Comparison of ENCODE assay signal across 31 cellular contexts in the genomic region with DNA sequence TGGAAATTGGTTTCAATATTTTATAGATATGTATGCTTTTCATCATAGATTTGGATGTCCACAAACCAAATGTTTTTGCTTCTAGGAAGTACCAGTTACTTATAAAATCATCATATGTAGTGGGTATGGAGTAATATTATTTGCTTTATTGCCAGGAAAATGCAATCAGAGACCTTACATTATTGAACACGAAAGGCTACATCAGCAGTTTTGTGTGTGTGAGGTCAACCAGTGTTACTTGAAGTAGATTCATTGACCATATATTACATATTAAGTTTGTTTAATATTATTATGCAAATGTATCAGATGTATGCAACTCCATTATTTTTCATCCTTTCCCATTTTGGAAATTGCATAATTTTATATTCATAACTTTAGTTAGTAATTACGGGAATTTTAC.
"Had no signal": no experiment of that assay in that cellular context is flagged by ENCODE, and none has a peak within 500 bp of the region (broad histone marks: within the 10 kb centered on the region; RNA-seq: fewer than 3 reads in every experiment).

No MANE protein-coding gene starts in this region.

- H3K36me3 Mint-ChIP-seq: natural killer cell; neural progenitor cell; stimulated activated memory B cell treated with anti-CD40 and anti-IgM and Interleukin-4, amounts not matched to agents 10 μg/mL and 1 μg/mL and 100 μg/mL, for 72 hours; type B pancreatic cell had no signal

- H3K27me3 ChIP-seq: neural progenitor cell, ovary, spleen, suprapubic skin, testis, tibial artery, transverse colon, upper lobe of right lung, uterus had no signal

- H3K79me2 ChIP-seq: parathyroid adenoma had no signal

- ATAC-seq: natural killer cell; psoas muscle; right cardiac atrium; sciatic nerve; stimulated activated memory B cell treated with anti-CD40 and anti-IgM and Interleukin-4, amounts not matched to agents 10 μg/mL and 1 μg/mL and 100 μg/mL, for 72 hours; stimulated activated naive CD8-positive, alpha-beta T cell treated with anti-CD3 and anti-CD28 coated beads, Interleukin-15, amount 100 ng/mL, for 72 hours; stimulated activated naive CD8-positive, alpha-beta T cell treated with anti-CD3 and anti-CD28 coated beads, Interleukin-15, Interleukin-2, amounts not matched to agents 100 U/mL and 50 U/mL, for 24 hours; upper lobe of right lung had no signal

- H3K4me2 ChIP-seq: neural progenitor cell, smooth muscle cell had no signal

- H3K4me3 ChIP-seq: neural progenitor cell, ovary, psoas muscle, skin epidermis, smooth muscle cell, spleen, suprapubic skin, testis, tibial artery, transverse colon, upper lobe of right lung, uterus had no signal

- DNase-seq: natural killer cell; occipital lobe; ovary; posterior cingulate gyrus; psoas muscle; right cardiac atrium; spleen; stimulated activated CD4-positive, alpha-beta T cell treated with anti-CD3 and anti-CD28 coated beads, Interleukin-12 subunit alpha, Interleukin-12 subunit beta, amount 100 ng/mL, for 4 hours; stimulated activated CD4-positive, alpha-beta T cell treated with anti-CD3 and anti-CD28 coated beads, Interleukin-1b, Interleukin-23, amount 100 ng/mL, for 48 hours; stimulated activated CD4-positive, alpha-beta T cell treated with anti-CD3 and anti-CD28 coated beads, Interleukin-4, amount 100 ng/mL, for 1 hour; stimulated activated CD4-positive, alpha-beta T cell treated with anti-CD3 and anti-CD28 coated beads, Interleukin-4, amount 100 ng/mL, for 4 hours; stimulated activated CD8-positive, alpha-beta memory T cell treated with anti-CD3 and anti-CD28 coated beads, Interleukin-4, amount 100 ng/mL, for 48 hours; stimulated activated naive CD4-positive, alpha-beta T cell; stimulated activated naive CD8-positive, alpha-beta T cell treated with anti-CD3 and anti-CD28 coated beads, Interleukin-15, amount 100 ng/mL, for 72 hours; stimulated activated naive CD8-positive, alpha-beta T cell treated with anti-CD3 and anti-CD28 coated beads, Interleukin-15, Interleukin-2, amounts not matched to agents 100 U/mL and 50 U/mL, for 24 hours; substantia nigra; testis; tibial artery; transverse colon; upper lobe of right lung; uterus had no signal

- H3K4me1 Mint-ChIP-seq: natural killer cell; nephron; stimulated activated memory B cell treated with anti-CD40 and anti-IgM and Interleukin-4, amounts not matched to agents 10 μg/mL and 1 μg/mL and 100 μg/mL, for 72 hours; stimulated activated naive CD8-positive, alpha-beta T cell treated with anti-CD3 and anti-CD28 coated beads, Interleukin-15, amount 100 ng/mL, for 72 hours had no signal

- H3K9ac ChIP-seq: neural progenitor cell, parathyroid adenoma had no signal

- H2AFZ ChIP-seq: neural progenitor cell, parathyroid adenoma had no signal

- H3K36me3 ChIP-seq: neural progenitor cell, ovary, spleen, suprapubic skin, tibial artery, transverse colon, upper lobe of right lung, uterus had no signal

- H3K27me3 Mint-ChIP-seq: progenitor cell of endocrine pancreas; stimulated activated memory B cell treated with anti-CD40 and anti-IgM and Interleukin-4, amounts not matched to agents 10 μg/mL and 1 μg/mL and 100 μg/mL, for 72 hours; stimulated activated naive CD8-positive, alpha-beta T cell treated with anti-CD3 and anti-CD28 coated beads, Interleukin-15, amount 100 ng/mL, for 72 hours; type B pancreatic cell had no signal

- H3K4me1 ChIP-seq: parathyroid adenoma, psoas muscle, spleen, suprapubic skin, testis, transverse colon, uterus had no signal

- H3K9me3 ChIP-seq: ovary, psoas muscle, suprapubic skin, testis, tibial artery, transverse colon, upper lobe of right lung, uterus had no signal

- H3K9me3 Mint-ChIP-seq: nephron, neural progenitor cell had no signal

- H3K27ac ChIP-seq: neural progenitor cell, ovary, parathyroid adenoma, psoas muscle, skin epidermis, spleen, suprapubic skin, testis, tibial artery, transverse colon, upper lobe of right lung, uterus had no signal

- H3K27ac Mint-ChIP-seq: natural killer cell; nephron; neural progenitor cell; progenitor cell of endocrine pancreas; stimulated activated memory B cell treated with anti-CD40 and anti-IgM and Interleukin-4, amounts not matched to agents 10 μg/mL and 1 μg/mL and 100 μg/mL, for 72 hours; stimulated activated naive CD8-positive, alpha-beta T cell treated with anti-CD3 and anti-CD28 coated beads, Interleukin-15, amount 100 ng/mL, for 72 hours; type B pancreatic cell had no signal

- H3K4me3 Mint-ChIP-seq: natural killer cell; nephron; neural progenitor cell; stimulated activated memory B cell treated with anti-CD40 and anti-IgM and Interleukin-4, amounts not matched to agents 10 μg/mL and 1 μg/mL and 100 μg/mL, for 72 hours; stimulated activated naive CD8-positive, alpha-beta T cell treated with anti-CD3 and anti-CD28 coated beads, Interleukin-15, amount 100 ng/mL, for 72 hours; type B pancreatic cell had no signal
